Comparison of ENCODE assay signal across 21 cellular contexts in the genomic region with DNA sequence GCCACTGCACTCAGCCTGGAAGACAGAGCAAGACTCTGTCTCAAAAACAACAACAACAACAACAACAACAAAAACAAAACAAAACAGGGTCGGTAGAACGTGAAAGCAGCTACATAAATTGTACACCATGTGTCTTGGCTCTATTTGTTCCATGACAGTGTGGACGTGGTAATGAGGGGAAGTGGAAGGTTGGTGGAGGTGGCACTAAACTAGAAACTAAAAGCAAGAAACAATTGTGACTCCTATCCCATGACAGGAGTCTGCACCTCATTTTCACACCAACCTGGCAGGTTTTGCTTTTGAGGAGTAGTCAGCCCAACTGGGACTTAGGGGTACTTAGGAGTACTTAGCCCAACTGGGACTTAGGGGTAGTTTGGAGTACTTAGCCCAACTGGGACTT.
"Had no signal": no experiment of that assay in that cellular context is flagged by ENCODE, and none has a peak within 500 bp of the region (broad histone marks: within the 10 kb centered on the region; RNA-seq: fewer than 3 reads in every experiment).

No MANE protein-coding gene starts in this region.

- H3K79me2 ChIP-seq: hepatocyte had no signal

- H3K9me3 ChIP-seq: lower lobe of right lung, spleen, tibial nerve had no signal

- H3K27me3 ChIP-seq: hepatocyte, spleen, tibial nerve had no signal

- H2AFZ ChIP-seq: hepatocyte had no signal

- DNase-seq: activated CD4-positive, alpha-beta T cell treated with anti-CD3 and anti-CD28 coated beads, Interleukin-2, amount 50 U/mL, for 1 hour; activated CD8-positive, alpha-beta memory T cell treated with anti-CD3 and anti-CD28 coated beads, Interleukin-2, amount 50 U/mL, for 4 hours; activated naive CD4-positive, alpha-beta T cell treated with anti-CD3 and anti-CD28 coated beads, Interleukin-2, amount 10 ng/mL, durations not matched to agents 7 days and 5 days; activated naive CD8-positive, alpha-beta T cell treated with anti-CD3 and anti-CD28 coated beads, Interleukin-2, amount 50 U/mL, for 24 hours; activated T-cell treated with anti-CD3 and anti-CD28 coated beads, Interleukin-2, amount 50 U/mL, for 4 hours; anterior cingulate cortex; caudate nucleus; dorsolateral prefrontal cortex; foreskin fibroblast; lower lobe of right lung; nucleus accumbens; spleen; stimulated activated CD4-positive, alpha-beta T cell treated with anti-CD3 and anti-CD28 coated beads, Interleukin-4, amount 100 ng/mL, for 4 hours; stimulated activated naive CD4-positive, alpha-beta T cell; substantia nigra had no signal

- H3K36me3 ChIP-seq: lower lobe of right lung, spleen, tibial nerve had no signal

- H3K27me3 Mint-ChIP-seq: activated naive CD8-positive, alpha-beta T cell treated with anti-CD3 and anti-CD28 coated beads, Interleukin-2, amount 50 U/mL, for 24 hours had no signal

- ATAC-seq: activated naive CD8-positive, alpha-beta T cell treated with anti-CD3 and anti-CD28 coated beads, Interleukin-2, amount 50 U/mL, for 24 hours; activated T-cell treated with anti-CD3 and anti-CD28 coated beads, Interleukin-2, amount 50 U/mL, for 4 hours; lower lobe of right lung had no signal

- H3K4me1 ChIP-seq: lower lobe of right lung, tibial nerve had no signal

- FAIRE-seq: urothelium cell line had no signal

- H3K27ac Mint-ChIP-seq: activated naive CD4-positive, alpha-beta T cell treated with anti-CD3 and anti-CD28 coated beads, Interleukin-2, amount 10 ng/mL, durations not matched to agents 7 days and 5 days; activated naive CD8-positive, alpha-beta T cell treated with anti-CD3 and anti-CD28 coated beads, Interleukin-2, amount 50 U/mL, for 24 hours; brain; nephron had no signal

- H3K9me3 Mint-ChIP-seq: activated naive CD4-positive, alpha-beta T cell treated with anti-CD3 and anti-CD28 coated beads, Interleukin-2, amount 10 ng/mL, durations not matched to agents 7 days and 5 days; activated naive CD8-positive, alpha-beta T cell treated with anti-CD3 and anti-CD28 coated beads, Interleukin-2, amount 50 U/mL, for 24 hours; activated T-cell treated with anti-CD3 and anti-CD28 coated beads, Interleukin-2, amount 50 U/mL, for 4 hours; nephron had no signal

- H3K4me1 Mint-ChIP-seq: brain, nephron had no signal

- H3K36me3 Mint-ChIP-seq: activated naive CD4-positive, alpha-beta T cell treated with anti-CD3 and anti-CD28 coated beads, Interleukin-2, amount 10 ng/mL, durations not matched to agents 7 days and 5 days; brain had no signal

- H3K4me2 ChIP-seq: hepatocyte had no signal

- H3K4me3 Mint-ChIP-seq: activated naive CD4-positive, alpha-beta T cell treated with anti-CD3 and anti-CD28 coated beads, Interleukin-2, amount 10 ng/mL, durations not matched to agents 7 days and 5 days; activated naive CD8-positive, alpha-beta T cell treated with anti-CD3 and anti-CD28 coated beads, Interleukin-2, amount 50 U/mL, for 24 hours; activated T-cell treated with anti-CD3 and anti-CD28 coated beads, Interleukin-2, amount 50 U/mL, for 4 hours; brain; nephron had no signal

- H3K4me3 ChIP-seq: dorsolateral prefrontal cortex, hepatocyte, lower lobe of right lung, spleen, tibial nerve had no signal

- H3K27ac ChIP-seq: dorsolateral prefrontal cortex, epithelial cell of prostate, hepatocyte, lower lobe of right lung, tibial nerve had no signal
